Comparison of ENCODE assay signal across 20 cellular contexts in genomic region chr1:79604490-79605198, GRCh38.
A peak's percentile ranks its signal among the peaks of the same experiment; 100 is the strongest.
DNase-seq lines count a peak whose midpoint lies in the region; ATAC-seq and TF ChIP-seq lines count a peak whose summit lies in the region.
"Had no signal": no experiment of that assay in that cellular context is flagged by ENCODE, and none has a peak within 500 bp of the region (broad histone marks: within the 10 kb centered on the region; RNA-seq: fewer than 3 reads in every experiment).

No MANE protein-coding gene starts in this region.

- peaks cover 5% of the 10 kb centered on the region; the same call in 1 of the 3 replicates for H3K9me3 Mint-ChIP-seq in GM23338
- peaks cover 17% of the 10 kb centered on the region for H3K9me3 Mint-ChIP-seq in endodermal cell
- H3K9me3 Mint-ChIP-seq in neural progenitor cell: no peaks in the 10 kb centered on the region
- H3K9me3 Mint-ChIP-seq: T-helper 1 cell treated with Interleukin-12 subunit alpha and Interleukin-12 subunit beta and Interleukin-4 antibody, amounts not matched to agents 30 μg/mL and 1 μg/mL, for 36 hours had no signal

- H3K4me2 ChIP-seq in GM23338: no peak overlapping the region
- H3K4me2 ChIP-seq in OCI-LY7 (ENCODE audit: low read length): no peak overlapping the region
- no peak overlapping the region for H3K4me2 ChIP-seq in neural progenitor cell

- no peak overlapping the region for H3K27ac Mint-ChIP-seq in GM23338
- peak overlapping the region; percentile 81 for H3K27ac Mint-ChIP-seq in endodermal cell
- H3K27ac Mint-ChIP-seq in neural progenitor cell: peak overlapping the region; percentile 25
- H3K27ac Mint-ChIP-seq: CD4-positive, CD25-positive, alpha-beta regulatory T cell; H9; T-helper 1 cell treated with Interleukin-12 subunit alpha and Interleukin-12 subunit beta and Interleukin-4 antibody, amounts not matched to agents 30 μg/mL and 1 μg/mL, for 36 hours had no signal

- no peaks in the 10 kb centered on the region for H3K27me3 ChIP-seq in GM23338 (ENCODE audit: insufficient read depth)
- H3K27me3 ChIP-seq in endodermal cell (ENCODE audit: control insufficient read depth, insufficient read depth, low read length, poor library complexity, severe bottlenecking): no peaks in the 10 kb centered on the region
- H3K27me3 ChIP-seq in neural progenitor cell: no peaks in the 10 kb centered on the region
- H3K27me3 ChIP-seq: MG63 had no signal

- H3K27ac ChIP-seq in GM23338 (ENCODE audit: low read depth) (no peak overlapping the region), OCI-LY7 (ENCODE audit: low read depth, low read length, poor library complexity, severe bottlenecking) (no peak overlapping the region), endodermal cell (ENCODE audit: low read depth, low read length) (peak overlapping the region; percentile 20), neural progenitor cell (no peak overlapping the region)

- ATAC-seq in GM23338: peak; percentile 62
- no peak for ATAC-seq in HG02885 (IDR thresholded peaks at IDR 0.05; ENCODE audit: poor library complexity, unreplicated experiment)
- ATAC-seq: GM12878, PC-3 had no signal

- WGBS in endodermal cell (ENCODE audit: insufficient coverage in 1 of 2, insufficient read length in 1 of 2), 2 experiments: 32 to 35% methylated on average over 4 to 9 of the region's 9 CpGs

- H3K4me3 ChIP-seq in GM23338 (no peak overlapping the region), OCI-LY7 (ENCODE audit: low read depth, low read length, poor library complexity, severe bottlenecking) (no peak overlapping the region), endodermal cell (ENCODE audit: low read length) (peak overlapping the region; percentile 47), neural progenitor cell (no peak overlapping the region)
- H3K4me3 ChIP-seq: GM12878, MG63 had no signal

- peaks cover 6% of the 10 kb centered on the region for H3K4me1 ChIP-seq in GM23338 (ENCODE audit: insufficient read depth)
- H3K4me1 ChIP-seq in OCI-LY7 (ENCODE audit: insufficient read depth, low read length, poor library complexity, severe bottlenecking): no peaks in the 10 kb centered on the region
- no peaks in the 10 kb centered on the region for H3K4me1 ChIP-seq in endodermal cell (ENCODE audit: control insufficient read depth, insufficient read depth, low read length)
- H3K4me1 ChIP-seq in neural progenitor cell: peaks cover 13% of the 10 kb centered on the region

- H3K79me2 ChIP-seq in GM23338 (replicated peaks; ENCODE audit: insufficient read depth): no peaks in the 10 kb centered on the region
- H3K79me2 ChIP-seq in OCI-LY7 (ENCODE audit: insufficient read depth, low read depth, low read length): no peaks in the 10 kb centered on the region; the same call in 1 of the 2 replicates
- H3K79me2 ChIP-seq in neural progenitor cell (ENCODE audit: low read depth): no peaks in the 10 kb centered on the region

- POLR2A ChIA-PET in OCI-LY7 (lab: Charles Lee): interaction anchor here (0.7 to 1.1 kb wide), 2 partner anchors 17 to 40 kb away, joined by 3 read pairs; no protein-coding TSS in a partner anchor

- no peaks in the 10 kb centered on the region for H3F3A ChIP-seq in GM23338 (replicated peaks; ENCODE audit: low read depth)
- no peaks in the 10 kb centered on the region for H3F3A ChIP-seq in neural progenitor cell (ENCODE audit: low read depth)

- H3K9me3 ChIP-seq in OCI-LY7 (ENCODE audit: low read length): peaks cover 8% of the 10 kb centered on the region; the same call in 1 of the 2 replicates
- H3K9me3 ChIP-seq in endodermal cell (ENCODE audit: control insufficient read depth, low read length): peaks cover 26% of the 10 kb centered on the region
- H3K9me3 ChIP-seq in neural progenitor cell (ENCODE audit: low read depth): no peaks in the 10 kb centered on the region
- H3K9me3 ChIP-seq: MG63 had no signal

- no peak overlapping the region for H3K4me3 Mint-ChIP-seq in GM23338
- no peak overlapping the region for H3K4me3 Mint-ChIP-seq in endodermal cell
- H3K4me3 Mint-ChIP-seq in neural progenitor cell: no peak overlapping the region
- H3K4me3 Mint-ChIP-seq: CD4-positive, CD25-positive, alpha-beta regulatory T cell; T-helper 1 cell treated with Interleukin-12 subunit alpha and Interleukin-12 subunit beta and Interleukin-4 antibody, amounts not matched to agents 30 μg/mL and 1 μg/mL, for 36 hours had no signal

- no TSS peak for BruUV-seq in OCI-LY7 (replicated peaks; lab: Mats Ljungman, UMichigan)

- H2AFZ ChIP-seq in GM23338 (0 out of 2 replicates have a peak overlapping the region, but pooled peaks have one; percentile 19), OCI-LY7 (ENCODE audit: low read length) (peak overlapping the region; percentile 48; the same call in 1 of the 2 replicates), neural progenitor cell (replicated peaks) (peak overlapping the region; percentile 83)

- H3K9me2 ChIP-seq in GM23338 (ENCODE audit: insufficient read depth): no peaks in the 10 kb centered on the region; the same call in 1 of the 2 replicates
- H3K9me2 ChIP-seq in OCI-LY7 (ENCODE audit: insufficient read depth, low read length): no peaks in the 10 kb centered on the region

- H4K20me1 ChIP-seq in GM23338 (replicated peaks; ENCODE audit: insufficient read depth) (no peaks in the 10 kb centered on the region), OCI-LY7 (ENCODE audit: insufficient read depth, low read length) (no peaks in the 10 kb centered on the region), neural progenitor cell (ENCODE audit: low read depth) (no peaks in the 10 kb centered on the region)

- H3K9ac ChIP-seq in endodermal cell (ENCODE audit: extremely low read depth, low read length, poor library complexity, severe bottlenecking) (peak overlapping the region; percentile 30), neural progenitor cell (no peak overlapping the region)

- DNase-seq in GM23338 (ENCODE audit: low spot score) (peak; percentile 21), OCI-LY7 (ENCODE audit: low spot score) (no peak), endodermal cell (peak; percentile 84), neural progenitor cell (ENCODE audit: low spot score) (peak; percentile 4), DMS53 (lab: John Stamatoyannopoulos, UW) (no peak), NCI-H446 treated with DMSO at 0.1 percent for 48 hours (lab: John Stamatoyannopoulos, UW) (no peak)
- DNase-seq: CD4-positive, CD25-positive, alpha-beta regulatory T cell; DMS79 treated with DMSO at 0.1 percent for 48 hours; H9; MG63; NCI-H1048; NCI-H1417 treated with DMSO at 0.1 percent for 48 hours; NCI-H1930; NCI-H524; NCI-H774; Right ventricle myocardium superior had no signal

- intact Hi-C loops in OCI-LY7 (cut with micrococcal nuclease; ENCODE audit: unreplicated experiment): no loop called here

- CTCF ChIA-PET in OCI-LY7 (lab: Charles Lee; ENCODE audit: unreplicated experiment): no interaction called here

- H3K4me1 Mint-ChIP-seq in GM23338 (peaks cover 16% of the 10 kb centered on the region), endodermal cell (peaks cover 25% of the 10 kb centered on the region), neural progenitor cell (peaks cover 6% of the 10 kb centered on the region)
- H3K4me1 Mint-ChIP-seq: CD4-positive, CD25-positive, alpha-beta regulatory T cell had no signal

- H3K36me3 ChIP-seq in GM23338 (ENCODE audit: insufficient read depth) (peaks cover 4% of the 10 kb centered on the region; the same call in 1 of the 2 replicates), OCI-LY7 (ENCODE audit: insufficient read depth, low read length) (no peaks in the 10 kb centered on the region), endodermal cell (ENCODE audit: control insufficient read depth, insufficient read depth, low read length) (no peaks in the 10 kb centered on the region), neural progenitor cell (no peaks in the 10 kb centered on the region)
- H3K36me3 ChIP-seq: MG63 had no signal

- TF ChIP-seq CTCF in GM23338 (conservative IDR thresholded peaks at IDR 0.05; ENCODE audit: low read depth in 2 of 2) (peak in 1 of 2 experiments; percentile 43; a peak in 2 of 4 replicates), OCI-LY7 (conservative IDR thresholded peaks at IDR 0.05; ENCODE audit: low read length) (no peak), endodermal cell (conservative IDR thresholded peaks at IDR 0.05) (peak; percentile 54), neural progenitor cell (IDR thresholded peaks at IDR 0.05) (no peak)

- peaks cover 3% of the 10 kb centered on the region for H3K27me3 Mint-ChIP-seq in GM23338 (ENCODE audit: insufficient read depth, low read depth, poor library complexity)
- no peaks in the 10 kb centered on the region for H3K27me3 Mint-ChIP-seq in endodermal cell (ENCODE audit: insufficient read depth)
- H3K27me3 Mint-ChIP-seq in neural progenitor cell (ENCODE audit: insufficient read depth, low read depth): no peaks in the 10 kb centered on the region
- H3K27me3 Mint-ChIP-seq: CD4-positive, CD25-positive, alpha-beta regulatory T cell had no signal

- peaks cover 7% of the 10 kb centered on the region; the same call in 2 of the 3 replicates for H3K36me3 Mint-ChIP-seq in GM23338 (ENCODE audit: low read depth)
- H3K36me3 Mint-ChIP-seq in endodermal cell (ENCODE audit: low read depth): peaks cover 28% of the 10 kb centered on the region
- no peaks in the 10 kb centered on the region for H3K36me3 Mint-ChIP-seq in neural progenitor cell
- H3K36me3 Mint-ChIP-seq: CD4-positive, CD25-positive, alpha-beta regulatory T cell had no signal

TF ChIP-seq in GM23338, 12 proteins besides CTCF, POLR2A, EP300 and RAD21 (continues in another document):
- TF ChIP-seq ETS1 (IDR thresholded peaks at IDR 0.05) (no peak), EZH2phosphoT487 (IDR thresholded peaks at IDR 0.05; ENCODE audit: unreplicated experiment) (no peak), EZH2 (IDR thresholded peaks at IDR 0.05; ENCODE audit: low read depth, unreplicated experiment) (no peak)

Comparison
In these comparisons a context has a peak if more than half of its experiments do, and no peak if none do; other contexts are left out.
1. DNase-seq: peak in GM23338 (single experiment), endodermal cell (single experiment) and neural progenitor cell (single experiment); none in OCI-LY7 (single experiment), DMS53 (single experiment) and NCI-H446 treated with DMSO at 0.1 percent for 48 hours (single experiment).
2. H2AFZ ChIP-seq: peak in every context shown above with its lines; median percentile 83 in neural progenitor cell; 48 in OCI-LY7; 19 in GM23338.